Comparison of ENCODE assay signal across 17 cellular contexts in genomic region chr3:125087768-125088391, GRCh38. TPM values are rescaled to one million over a fixed set of nuclear protein-coding genes. Genes with fewer than 3 reads are reported as not detected.
DNase-seq lines count a peak whose midpoint lies in the region; ATAC-seq and TF ChIP-seq lines count a peak whose summit lies in the region.
"Had no signal": no experiment of that assay in that cellular context is flagged by ENCODE, and none has a peak within 500 bp of the region (broad histone marks: within the 10 kb centered on the region; RNA-seq: fewer than 3 reads in every experiment).

No MANE protein-coding gene starts in this region.

- H3K4me3 ChIP-seq in left ventricle myocardium inferior (no peak overlapping the region), foreskin fibroblast (ENCODE audit: low read depth in 1 of 2, low read length in 2 of 2) (no peak overlapping the region)
- H3K4me3 ChIP-seq: thyroid gland had no signal

- no peak overlapping the region for H3K27ac ChIP-seq in left ventricle myocardium inferior (replicated peaks)
- H3K27ac ChIP-seq: VCaP had no signal

- ATAC-seq in Right ventricle myocardium superior (ENCODE audit: poor library complexity) (peak; percentile 39), HG02571 (IDR thresholded peaks at IDR 0.05; ENCODE audit: unreplicated experiment) (no peak)
- ATAC-seq: effector memory CD8-positive, alpha-beta T cell had no signal

- peaks cover 11% of the 10 kb centered on the region for H3K4me1 ChIP-seq in left ventricle myocardium inferior

- DNase-seq in Right ventricle myocardium superior (no peak), left ventricle myocardium inferior (no peak), T1000 (lab: John Stamatoyannopoulos, UW) (peak; percentile 35), foreskin fibroblast (peak; percentile 46 to 54), ureter (ENCODE audit: low spot score) (peak; percentile 14), amygdala (lab: John Stamatoyannopoulos, UW) (no peak), NCI-H2196 (lab: John Stamatoyannopoulos, UW; ENCODE audit: unreplicated experiment) (no peak)
- DNase-seq: 8988T; activated effector memory CD4-positive, alpha-beta T cell treated with anti-CD3 and anti-CD28 coated beads, Interleukin-2, amount 50 U/mL, for 16 hours; Calu3; effector memory CD8-positive, alpha-beta T cell; glutamatergic neuron; KG1; NCI-H146; thyroid gland had no signal

- intact Hi-C loops in Right ventricle myocardium superior (cut with DNase I) (no loop called here), left ventricle myocardium inferior (cut with micrococcal nuclease) (no loop called here)

- H3K36me3 ChIP-seq in left ventricle myocardium inferior, result no peaks in the 10 kb centered on the region

- no peaks in the 10 kb centered on the region for H3K27me3 ChIP-seq in left ventricle myocardium inferior (ENCODE audit: low read depth)
- H3K27me3 ChIP-seq: thyroid gland had no signal

- H3K9me3 ChIP-seq in left ventricle myocardium inferior (replicated peaks), result peaks cover 14% of the 10 kb centered on the region
- H3K9me3 ChIP-seq: thyroid gland had no signal

- no peak for TF ChIP-seq CTCF in left ventricle myocardium inferior (IDR thresholded peaks at IDR 0.05; ENCODE audit: borderline replicate concordance)
- no peak for TF ChIP-seq CTCF in foreskin fibroblast (IDR thresholded peaks at IDR 0.05; ENCODE audit: low read depth, low read length)

RNA-seq across cellular contexts. Expression of gene HEG1, which starts 32.1 kb away (rescaled TPM):
- total RNA-seq in Right ventricle myocardium superior (91.1 TPM), left ventricle myocardium inferior (105 TPM), ureter (78.3 TPM)

Comparison
In these comparisons a context has a peak if more than half of its experiments do, and no peak if none do; other contexts are left out.
1. DNase-seq: peak in T1000 (single experiment), foreskin fibroblast (2 of 2) and ureter (single experiment); none in Right ventricle myocardium superior (single experiment), left ventricle myocardium inferior (single experiment), amygdala (0 of 56) and NCI-H2196 (single experiment).